In genomic region chr1:151398691-151399065, GRCh38 we compare ENCODE assay signal across 8 cellular contexts. TPM values are rescaled to one million over a fixed set of nuclear protein-coding genes. Genes with fewer than 3 reads are reported as not detected.
DNase-seq lines count a peak whose midpoint lies in the region; ATAC-seq and TF ChIP-seq lines count a peak whose summit lies in the region.

No MANE protein-coding gene starts in this region.

- no peaks in the 10 kb centered on the region for H3K9me3 ChIP-seq in thyroid gland

- TF ChIP-seq POLR2A in thyroid gland (IDR thresholded peaks at IDR 0.05): no peak

- no peak for ATAC-seq in GM18519 (IDR thresholded peaks at IDR 0.05; ENCODE audit: low FRiP score, unreplicated experiment)

- WGBS in thyroid gland, 2 donors: 86 to 89% methylated on average over 14 of the region's 14 CpGs

- H3K4me1 ChIP-seq in thyroid gland: peaks cover 6 to 21% of the 10 kb centered on the region in 2 donors

- H3K27me3 Mint-ChIP-seq in activated CD4-positive, alpha-beta memory T cell treated with anti-CD3 and anti-CD28 coated beads, Interleukin-2, amount 10 ng/mL, durations not matched to agents 7 days and 5 days: no peaks in the 10 kb centered on the region
- H3K27me3 Mint-ChIP-seq in immature natural killer cell (ENCODE audit: low read depth in 3 of 3): peaks cover under 1 to 11% (median 10%) of the 10 kb centered on the region in 3 donors

- H3K4me3 Mint-ChIP-seq in activated CD4-positive, alpha-beta memory T cell treated with anti-CD3 and anti-CD28 coated beads, Interleukin-2, amount 10 ng/mL, durations not matched to agents 7 days and 5 days: peak overlapping the region; percentile 89
- peak overlapping the region; percentile 91 to 99 (median 95) for H3K4me3 Mint-ChIP-seq in immature natural killer cell

- POLR2A ChIA-PET in activated CD4-positive, alpha-beta memory T cell treated with anti-CD3 and anti-CD28 coated beads, Interleukin-2, amount 10 ng/mL, durations not matched to agents 7 days and 5 days (lab: Charles Lee): interaction anchor here (0.6 to 2.9 kb wide), 21 partner anchors 12 to 594 kb away, joined by 3 to 13 read pairs (median 3); partner anchors contain the start of genes MRPL9, PI4KB, RFX5 and VPS72

- no peaks in the 10 kb centered on the region for H3K27me3 ChIP-seq in thyroid gland

- peaks cover 23 to 24% of the 10 kb centered on the region in 2 donors for H3K36me3 ChIP-seq in thyroid gland

- H3K4me3 ChIP-seq in thyroid gland (replicated peaks in 1 of 3): peak overlapping the region in 1 of 3 donors; percentile 89

- intact Hi-C loops in thyroid gland (cut with DNase I): no loop called here

- peak overlapping the region; percentile 71 to 87 (median 82) for H3K27ac ChIP-seq in thyroid gland

- no peak for TF ChIP-seq CTCF in thyroid gland (IDR thresholded peaks at IDR 0.05)

- DNase-seq in activated effector memory CD4-positive, alpha-beta T cell treated with anti-CD3 and anti-CD28 coated beads, Interleukin-2, amount 50 U/mL, for 16 hours: peak; percentile 65
- DNase-seq in activated effector memory CD4-positive, alpha-beta T cell treated with Interleukin-2 at 50 U/mL for 16 hours: no peak
- peak; percentile 23 for DNase-seq in activated CD4-positive, alpha-beta memory T cell treated with anti-CD3 and anti-CD28 coated beads, Interleukin-2, amount 10 ng/mL, durations not matched to agents 7 days and 5 days
- DNase-seq in immature natural killer cell (no peak), thyroid gland (peak in 1 of 2 donors; percentile 26), NCI-H1092 treated with DMSO at 0.1 percent for 48 hours (lab: John Stamatoyannopoulos, UW) (no peak), COLO829 (ENCODE audit: low spot score) (no peak)

- peaks cover 37% of the 10 kb centered on the region for H3K36me3 Mint-ChIP-seq in activated CD4-positive, alpha-beta memory T cell treated with anti-CD3 and anti-CD28 coated beads, Interleukin-2, amount 10 ng/mL, durations not matched to agents 7 days and 5 days (ENCODE audit: low read depth)
- H3K36me3 Mint-ChIP-seq in immature natural killer cell: peaks cover 5 to 20% (median 16%) of the 10 kb centered on the region in 3 donors

- H3K9me3 Mint-ChIP-seq in activated CD4-positive, alpha-beta memory T cell treated with anti-CD3 and anti-CD28 coated beads, Interleukin-2, amount 10 ng/mL, durations not matched to agents 7 days and 5 days: no peaks in the 10 kb centered on the region
- no peaks in the 10 kb centered on the region for H3K9me3 Mint-ChIP-seq in immature natural killer cell

- peaks cover 35% of the 10 kb centered on the region for H3K4me1 Mint-ChIP-seq in activated CD4-positive, alpha-beta memory T cell treated with anti-CD3 and anti-CD28 coated beads, Interleukin-2, amount 10 ng/mL, durations not matched to agents 7 days and 5 days
- H3K4me1 Mint-ChIP-seq in immature natural killer cell: peaks cover 21 to 34% of the 10 kb centered on the region in 2 donors

- CTCF ChIA-PET in activated CD4-positive, alpha-beta memory T cell treated with anti-CD3 and anti-CD28 coated beads, Interleukin-2, amount 10 ng/mL, durations not matched to agents 7 days and 5 days (lab: Charles Lee): interaction anchor here (1.0 to 3.1 kb wide), 7 partner anchors 9 to 117 kb away, joined by 3 to 18 read pairs (median 5); partner anchors contain the start of genes PI4KB and ZNF687

- H3K27ac Mint-ChIP-seq in activated CD4-positive, alpha-beta memory T cell treated with anti-CD3 and anti-CD28 coated beads, Interleukin-2, amount 10 ng/mL, durations not matched to agents 7 days and 5 days: peak overlapping the region; percentile 97
- peak overlapping the region; percentile 97 to 99 (median 98) for H3K27ac Mint-ChIP-seq in immature natural killer cell

RNA-seq across cellular contexts. Expression of gene PSMB4, which starts 0.7 kb away (rescaled TPM):
- total RNA-seq in activated CD4-positive, alpha-beta memory T cell treated with anti-CD3 and anti-CD28 coated beads, Interleukin-2, amount 10 ng/mL, durations not matched to agents 7 days and 5 days: 100 to 1,000 TPM; 280 to 282 TPM
- 10 to 100 TPM; 64.4 to 90.7 (median 71.4) TPM for polyA plus RNA-seq in immature natural killer cell
- total RNA-seq in thyroid gland: 100 to 1,000 TPM; 154 to 283 (median 226) TPM

RNA-seq across cellular contexts. Expression of gene SELENBP1, which starts 26.2 kb away (rescaled TPM):
- total RNA-seq in activated CD4-positive, alpha-beta memory T cell treated with anti-CD3 and anti-CD28 coated beads, Interleukin-2, amount 10 ng/mL, durations not matched to agents 7 days and 5 days: not detected
- not detected for polyA plus RNA-seq in immature natural killer cell
- total RNA-seq in thyroid gland: 100 to 1,000 TPM; 151 to 513 (median 310) TPM

RNA-seq across cellular contexts. Expression of gene RFX5, which starts 51.6 kb away (rescaled TPM):
- total RNA-seq in activated CD4-positive, alpha-beta memory T cell treated with anti-CD3 and anti-CD28 coated beads, Interleukin-2, amount 10 ng/mL, durations not matched to agents 7 days and 5 days: 10 to 100 TPM; 96.2 to 99.3 TPM
- polyA plus RNA-seq in immature natural killer cell: 10 to 100 TPM; 30.0 to 37.8 (median 37.1) TPM
- total RNA-seq in thyroid gland: 10 to 100 TPM; 36.0 to 69.9 (median 58.4) TPM

Comparison
In these comparisons a context has a peak if more than half of its experiments do, and no peak if none do; other contexts are left out.
1. DNase-seq: peak in activated effector memory CD4-positive, alpha-beta T cell treated with anti-CD3 and anti-CD28 coated beads, Interleukin-2, amount 50 U/mL, for 16 hours (single experiment) and activated CD4-positive, alpha-beta memory T cell treated with anti-CD3 and anti-CD28 coated beads, Interleukin-2, amount 10 ng/mL, durations not matched to agents 7 days and 5 days (single experiment); none in activated effector memory CD4-positive, alpha-beta T cell treated with Interleukin-2 at 50 U/mL for 16 hours (single experiment), immature natural killer cell (0 of 3), NCI-H1092 treated with DMSO at 0.1 percent for 48 hours (single experiment) and COLO829 (single experiment).
2. RNA of gene SELENBP1, which starts 26.2 kb away (total RNA-seq): 151 to 513 TPM in thyroid gland; not detected in activated CD4-positive, alpha-beta memory T cell treated with anti-CD3 and anti-CD28 coated beads, Interleukin-2, amount 10 ng/mL, durations not matched to agents 7 days and 5 days; every median in the first group is over 100 times any median in the second.